ENCODE assay signal across 8 cellular contexts in genomic region chr16:5072334-5073278, GRCh38. TPM values are rescaled to one million over a fixed set of nuclear protein-coding genes. Genes with fewer than 3 reads are reported as not detected.
DNase-seq lines count a peak whose midpoint lies in the region; ATAC-seq and TF ChIP-seq lines count a peak whose summit lies in the region.

No MANE protein-coding gene starts in this region.

- no peaks in the 10 kb centered on the region for H3K36me3 ChIP-seq in uterus

- intact Hi-C loops in uterus (cut with DNase I; ENCODE audit: low total_unique reads), result no loop called here

- H3K27ac ChIP-seq in uterus, result peak overlapping the region; percentile 75 to 79

- no peaks in the 10 kb centered on the region for H3K27me3 ChIP-seq in uterus

- peaks cover 32% of the 10 kb centered on the region for H3K4me1 Mint-ChIP-seq in activated naive CD4-positive, alpha-beta T cell treated with anti-CD3 and anti-CD28 coated beads, Interleukin-2, amount 50 U/mL, for 24 hours
- peaks cover 22% of the 10 kb centered on the region for H3K4me1 Mint-ChIP-seq in brain
- peaks cover 29% of the 10 kb centered on the region for H3K4me1 Mint-ChIP-seq in memory B cell

- H3K36me3 Mint-ChIP-seq in activated naive CD4-positive, alpha-beta T cell treated with anti-CD3 and anti-CD28 coated beads, Interleukin-2, amount 50 U/mL, for 24 hours, result peaks cover 7% of the 10 kb centered on the region
- H3K36me3 Mint-ChIP-seq in brain (peaks cover 21% of the 10 kb centered on the region), memory B cell (peaks cover 8% of the 10 kb centered on the region)

- H3K4me3 Mint-ChIP-seq in activated naive CD4-positive, alpha-beta T cell treated with anti-CD3 and anti-CD28 coated beads, Interleukin-2, amount 50 U/mL, for 24 hours, result peak overlapping the region; percentile 97
- H3K4me3 Mint-ChIP-seq in brain (peak overlapping the region; percentile 93 to 98 (median 94)), memory B cell (peak overlapping the region; percentile 98)

- ATAC-seq in memory B cell (ENCODE audit: low read depth), result no peak
- no peak for ATAC-seq in HG03280 (IDR thresholded peaks at IDR 0.05; ENCODE audit: unreplicated experiment)
- ATAC-seq in esophagus mucosa, result no peak
- no peak for ATAC-seq in GM19328 (IDR thresholded peaks at IDR 0.05; ENCODE audit: unreplicated experiment)

- no peaks in the 10 kb centered on the region for H3K9me3 Mint-ChIP-seq in activated naive CD4-positive, alpha-beta T cell treated with anti-CD3 and anti-CD28 coated beads, Interleukin-2, amount 50 U/mL, for 24 hours
- peaks cover 0 to 3% (median 0%) of the 10 kb centered on the region in 5 experiments for H3K9me3 Mint-ChIP-seq in brain
- H3K9me3 Mint-ChIP-seq in memory B cell, result no peaks in the 10 kb centered on the region

- no peak for TF ChIP-seq CTCF in brain (conservative IDR thresholded peaks at IDR 0.05)
- TF ChIP-seq CTCF in uterus (IDR thresholded peaks at IDR 0.05), result no peak

- no peak for DNase-seq in activated naive CD4-positive, alpha-beta T cell treated with anti-CD3 and anti-CD28 coated beads, Interleukin-2, amount 50 U/mL, for 16 hours
- DNase-seq in memory B cell (ENCODE audit: low spot score in 2 of 2) (no peak), uterus (no peak)

- no peaks in the 10 kb centered on the region for H3K9me3 ChIP-seq in uterus

- H3K27ac Mint-ChIP-seq in activated naive CD4-positive, alpha-beta T cell treated with anti-CD3 and anti-CD28 coated beads, Interleukin-2, amount 50 U/mL, for 24 hours, result peak overlapping the region; percentile 99
- peak overlapping the region; percentile 91 to 97 (median 95) for H3K27ac Mint-ChIP-seq in brain
- H3K27ac Mint-ChIP-seq in memory B cell, result peak overlapping the region; percentile 96

- peak overlapping the region; percentile 56 to 75 for H3K4me3 ChIP-seq in uterus

- no peaks in the 10 kb centered on the region for H3K27me3 Mint-ChIP-seq in activated naive CD4-positive, alpha-beta T cell treated with anti-CD3 and anti-CD28 coated beads, Interleukin-2, amount 50 U/mL, for 24 hours
- H3K27me3 Mint-ChIP-seq in brain, result peaks cover 4% of the 10 kb centered on the region
- H3K27me3 Mint-ChIP-seq in memory B cell, result no peaks in the 10 kb centered on the region

- H3K4me1 ChIP-seq in uterus, result no peaks in the 10 kb centered on the region

- TF ChIP-seq POLR2A in uterus (IDR thresholded peaks at IDR 0.05), result no peak

RNA-seq across cellular contexts. Expression of gene ALG1, which starts 1.0 kb away (rescaled TPM):
- polyA plus RNA-seq in brain (ENCODE audit: insufficient read depth, low read depth, low replicate concordance), result 16.6 TPM
- total RNA-seq in uterus, result 10 to 100 TPM in 2 of 4 donors, 1 to 10 TPM in 2; 4.7 to 21.3 (median 10.9) TPM
- total RNA-seq in esophagus mucosa, result 14.7 TPM

RNA-seq across cellular contexts. Expression of gene C16orf89, which starts 6.8 kb away (rescaled TPM):
- polyA plus RNA-seq in brain (ENCODE audit: insufficient read depth, low read depth, low replicate concordance), result 14.4 TPM
- total RNA-seq in uterus (10 to 100 TPM in 1 of 4 donors, 1 to 10 TPM in 1, under 1 TPM in 1, not detected in 1; 0.76 to 13.1 (median 1.1) TPM), esophagus mucosa (0.56 TPM)

RNA-seq across cellular contexts. Expression of gene EEF2KMT, which starts 25.0 kb away (rescaled TPM):
- polyA plus RNA-seq in brain (ENCODE audit: insufficient read depth, low read depth, low replicate concordance), result 11.5 TPM
- total RNA-seq in uterus (10 to 100 TPM in 1 of 4 donors, 1 to 10 TPM in 3; 1.0 to 13.2 (median 8.5) TPM), esophagus mucosa (9.0 TPM)

RNA-seq across cellular contexts. Expression of gene NAGPA, which starts 38.9 kb away (rescaled TPM):
- polyA plus RNA-seq in brain (ENCODE audit: insufficient read depth, low read depth, low replicate concordance), result 7.5 TPM
- total RNA-seq in uterus (10 to 100 TPM in 1 of 4 donors, 1 to 10 TPM in 2, under 1 TPM in 1; 0.29 to 11.3 (median 8.2) TPM), esophagus mucosa (6.0 TPM)
